10 cellular contexts compared by ENCODE assay signal in genomic region chr10:110859947-110860376, GRCh38. TPM values are rescaled to one million over a fixed set of nuclear protein-coding genes. Genes with fewer than 3 reads are reported as not detected.
DNase-seq lines count a peak whose midpoint lies in the region; ATAC-seq lines count a peak whose summit lies in the region.
"Had no signal": no experiment of that assay in that cellular context is flagged by ENCODE, and none has a peak within 500 bp of the region (broad histone marks: within the 10 kb centered on the region; RNA-seq: fewer than 3 reads in every experiment).

No MANE protein-coding gene starts in this region.

- DNase-seq in T-helper 2 cell treated with Interferon-gamma antibody and Interleukin-4, amounts not matched to agents 5 μg/mL and 100 μg/mL, for 36 hours (ENCODE audit: low spot score): no peak
- DNase-seq in T-helper 2 cell (no peak), immature natural killer cell (no peak), T-helper 9 cell (no peak), GM19238 (ENCODE audit: insufficient read length, low spot score) (no peak)
- DNase-seq in activated T-helper 1 cell treated with anti-CD3 and anti-CD28 coated beads, Interleukin-12 subunit alpha, Interleukin-12 subunit beta, Interleukin-2, Interleukin-4 antibody, amounts not matched to agents 30 ng/mL and 10 ng/mL and 1 ng/mL, durations not matched to agents 14 hours and 24 hours and 36 hours (ENCODE audit: low spot score): no peak
- DNase-seq: NCI-H1092 treated with DMSO at 0.1 percent for 48 hours had no signal

- peaks cover 8% of the 10 kb centered on the region for H3K9me3 Mint-ChIP-seq in T-helper 2 cell treated with Interferon-gamma antibody and Interleukin-4, amounts not matched to agents 5 μg/mL and 100 μg/mL, for 36 hours
- peaks cover 4% of the 10 kb centered on the region for H3K9me3 Mint-ChIP-seq in activated T-helper 1 cell treated with anti-CD3 and anti-CD28 coated beads, Interleukin-12 subunit alpha, Interleukin-12 subunit beta, Interleukin-2, Interleukin-4 antibody, amounts not matched to agents 30 ng/mL and 10 ng/mL and 1 ng/mL, durations not matched to agents 14 hours and 24 hours and 36 hours
- H3K9me3 Mint-ChIP-seq in immature natural killer cell: no peaks in the 10 kb centered on the region

- no peaks in the 10 kb centered on the region for H3K9me3 ChIP-seq in thymus (ENCODE audit: control insufficient read depth)
- H3K9me3 ChIP-seq: A549 had no signal

- H3K4me3 Mint-ChIP-seq in T-helper 2 cell treated with Interferon-gamma antibody and Interleukin-4, amounts not matched to agents 5 μg/mL and 100 μg/mL, for 36 hours: peak overlapping the region; percentile 35
- peak overlapping the region; percentile 2 for H3K4me3 Mint-ChIP-seq in activated T-helper 1 cell treated with anti-CD3 and anti-CD28 coated beads, Interleukin-12 subunit alpha, Interleukin-12 subunit beta, Interleukin-2, Interleukin-4 antibody, amounts not matched to agents 30 ng/mL and 10 ng/mL and 1 ng/mL, durations not matched to agents 14 hours and 24 hours and 36 hours
- peak overlapping the region; percentile 30 to 72 (median 51) for H3K4me3 Mint-ChIP-seq in immature natural killer cell

- H3K27me3 Mint-ChIP-seq in T-helper 2 cell treated with Interferon-gamma antibody and Interleukin-4, amounts not matched to agents 5 μg/mL and 100 μg/mL, for 36 hours (ENCODE audit: low read depth): no peaks in the 10 kb centered on the region
- H3K27me3 Mint-ChIP-seq in activated T-helper 1 cell treated with anti-CD3 and anti-CD28 coated beads, Interleukin-12 subunit alpha, Interleukin-12 subunit beta, Interleukin-2, Interleukin-4 antibody, amounts not matched to agents 30 ng/mL and 10 ng/mL and 1 ng/mL, durations not matched to agents 14 hours and 24 hours and 36 hours (ENCODE audit: insufficient read depth): no peaks in the 10 kb centered on the region
- H3K27me3 Mint-ChIP-seq in immature natural killer cell (ENCODE audit: low read depth in 3 of 3): peaks cover 2 to 10% (median 4%) of the 10 kb centered on the region in 3 donors

- peak overlapping the region; percentile 97 for H3K27ac ChIP-seq in thymus (ENCODE audit: low read depth)

- peaks cover 64% of the 10 kb centered on the region for H3K4me1 ChIP-seq in thymus (ENCODE audit: control insufficient read depth, insufficient read depth, low read length)

- peak overlapping the region; percentile 84 for H3K27ac Mint-ChIP-seq in T-helper 2 cell treated with Interferon-gamma antibody and Interleukin-4, amounts not matched to agents 5 μg/mL and 100 μg/mL, for 36 hours
- H3K27ac Mint-ChIP-seq in activated T-helper 1 cell treated with anti-CD3 and anti-CD28 coated beads, Interleukin-12 subunit alpha, Interleukin-12 subunit beta, Interleukin-2, Interleukin-4 antibody, amounts not matched to agents 30 ng/mL and 10 ng/mL and 1 ng/mL, durations not matched to agents 14 hours and 24 hours and 36 hours: peak overlapping the region; percentile 92
- peak overlapping the region; percentile 96 to 99 (median 97) for H3K27ac Mint-ChIP-seq in immature natural killer cell

- ATAC-seq in GM18520 (IDR thresholded peaks at IDR 0.05; ENCODE audit: unreplicated experiment): no peak
- ATAC-seq: A549 had no signal

- intact Hi-C loops in activated T-helper 1 cell treated with anti-CD3 and anti-CD28 coated beads, Interleukin-12 subunit alpha, Interleukin-12 subunit beta, Interleukin-2, Interleukin-4 antibody, amounts not matched to agents 30 ng/mL and 10 ng/mL and 1 ng/mL, durations not matched to agents 14 hours and 24 hours and 36 hours (cut with micrococcal nuclease): loop anchor here (10.0 kb wide), 4 partner anchors 245 to 855 kb away; partner anchors contain the start of gene ADD3

- H3K36me3 ChIP-seq in thymus (ENCODE audit: control insufficient read depth, insufficient read depth): no peaks in the 10 kb centered on the region

- H3K4me1 Mint-ChIP-seq in T-helper 2 cell treated with Interferon-gamma antibody and Interleukin-4, amounts not matched to agents 5 μg/mL and 100 μg/mL, for 36 hours (ENCODE audit: low read depth): peaks cover 66% of the 10 kb centered on the region
- H3K4me1 Mint-ChIP-seq in activated T-helper 1 cell treated with anti-CD3 and anti-CD28 coated beads, Interleukin-12 subunit alpha, Interleukin-12 subunit beta, Interleukin-2, Interleukin-4 antibody, amounts not matched to agents 30 ng/mL and 10 ng/mL and 1 ng/mL, durations not matched to agents 14 hours and 24 hours and 36 hours (ENCODE audit: low read depth): peaks cover 81% of the 10 kb centered on the region
- H3K4me1 Mint-ChIP-seq in immature natural killer cell: peaks cover 78 to 90% of the 10 kb centered on the region in 2 donors

- no peak overlapping the region for H3K4me3 ChIP-seq in thymus (ENCODE audit: low read length)
- H3K4me3 ChIP-seq: A549 had no signal

- H3K36me3 Mint-ChIP-seq in T-helper 2 cell treated with Interferon-gamma antibody and Interleukin-4, amounts not matched to agents 5 μg/mL and 100 μg/mL, for 36 hours (ENCODE audit: low read depth): peaks cover 7% of the 10 kb centered on the region
- peaks cover 7% of the 10 kb centered on the region for H3K36me3 Mint-ChIP-seq in activated T-helper 1 cell treated with anti-CD3 and anti-CD28 coated beads, Interleukin-12 subunit alpha, Interleukin-12 subunit beta, Interleukin-2, Interleukin-4 antibody, amounts not matched to agents 30 ng/mL and 10 ng/mL and 1 ng/mL, durations not matched to agents 14 hours and 24 hours and 36 hours (ENCODE audit: low read depth)
- no peaks in the 10 kb centered on the region for H3K36me3 Mint-ChIP-seq in immature natural killer cell

- 4% methylated on average over 1 of the region's 1 CpG for WGBS in thymus

- H3K27me3 ChIP-seq in thymus (ENCODE audit: control insufficient read depth, insufficient read depth): no peaks in the 10 kb centered on the region

RNA-seq across cellular contexts. Expression of gene PDCD4, which starts 11.8 kb away (rescaled TPM):
- 46.1 and 51.8 TPM in 2 replicates for total RNA-seq in activated T-helper 1 cell treated with anti-CD3 and anti-CD28 coated beads, Interleukin-12 subunit alpha, Interleukin-12 subunit beta, Interleukin-2, Interleukin-4 antibody, amounts not matched to agents 30 ng/mL and 10 ng/mL and 1 ng/mL, durations not matched to agents 14 hours and 24 hours and 36 hours
- 100 to 1,000 TPM; 212 to 318 (median 231) TPM for polyA plus RNA-seq in immature natural killer cell
- polyA plus RNA-seq in thymus: 260 TPM

RNA-seq across cellular contexts. Expression of gene BBIP1, which starts 59.0 kb away (rescaled TPM):
- total RNA-seq in activated T-helper 1 cell treated with anti-CD3 and anti-CD28 coated beads, Interleukin-12 subunit alpha, Interleukin-12 subunit beta, Interleukin-2, Interleukin-4 antibody, amounts not matched to agents 30 ng/mL and 10 ng/mL and 1 ng/mL, durations not matched to agents 14 hours and 24 hours and 36 hours: 31.0 and 36.3 TPM in 2 replicates
- polyA plus RNA-seq in immature natural killer cell (10 to 100 TPM; 17.0 to 26.8 (median 18.3) TPM), thymus (43.4 TPM)

RNA-seq across cellular contexts. Expression of gene SHOC2, which starts 59.4 kb away (rescaled TPM):
- total RNA-seq in activated T-helper 1 cell treated with anti-CD3 and anti-CD28 coated beads, Interleukin-12 subunit alpha, Interleukin-12 subunit beta, Interleukin-2, Interleukin-4 antibody, amounts not matched to agents 30 ng/mL and 10 ng/mL and 1 ng/mL, durations not matched to agents 14 hours and 24 hours and 36 hours: 44.2 and 50.7 TPM in 2 replicates
- 10 to 100 TPM; 52.6 to 68.8 (median 52.8) TPM for polyA plus RNA-seq in immature natural killer cell
- polyA plus RNA-seq in thymus: 31.0 TPM
